ENCODE assay signal across 1 cellular context in genomic region chr2:66897181-66897580, GRCh38.
TF ChIP-seq lines count a peak whose summit lies in the region.

No MANE protein-coding gene starts in this region.

TF ChIP-seq in GM23338, 12 proteins besides CTCF, POLR2A, EP300 and RAD21 (continued from another document):
- no peak for TF ChIP-seq REST (IDR thresholded peaks at IDR 0.05; ENCODE audit: unreplicated experiment)
- no peak for TF ChIP-seq JUNB (IDR thresholded peaks at IDR 0.05; ENCODE audit: unreplicated experiment)
- no peak for TF ChIP-seq EZH2phosphoT487 (IDR thresholded peaks at IDR 0.05; ENCODE audit: unreplicated experiment)
- no peak for TF ChIP-seq EZH2 (IDR thresholded peaks at IDR 0.05; ENCODE audit: low read depth, unreplicated experiment)
- no peak for TF ChIP-seq ZNF114 (CRISPR knock-in tag; IDR thresholded peaks at IDR 0.05)
- no peak for TF ChIP-seq CREB1 (CRISPR knock-in tag; IDR thresholded peaks at IDR 0.05; ENCODE audit: low read depth)
- no peak for TF ChIP-seq STAT1 (IDR thresholded peaks at IDR 0.05; ENCODE audit: unreplicated experiment)
- TF ChIP-seq, protein P1, sequence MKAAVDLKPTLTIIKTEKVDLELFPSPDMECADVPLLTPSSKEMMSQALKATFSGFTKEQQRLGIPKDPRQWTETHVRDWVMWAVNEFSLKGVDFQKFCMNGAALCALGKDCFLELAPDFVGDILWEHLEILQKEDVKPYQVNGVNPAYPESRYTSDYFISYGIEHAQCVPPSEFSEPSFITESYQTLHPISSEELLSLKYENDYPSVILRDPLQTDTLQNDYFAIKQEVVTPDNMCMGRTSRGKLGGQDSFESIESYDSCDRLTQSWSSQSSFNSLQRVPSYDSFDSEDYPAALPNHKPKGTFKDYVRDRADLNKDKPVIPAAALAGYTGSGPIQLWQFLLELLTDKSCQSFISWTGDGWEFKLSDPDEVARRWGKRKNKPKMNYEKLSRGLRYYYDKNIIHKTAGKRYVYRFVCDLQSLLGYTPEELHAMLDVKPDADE (IDR thresholded peaks at IDR 0.05), result no peak
- TF ChIP-seq NANOG (IDR thresholded peaks at IDR 0.05; ENCODE audit: borderline replicate concordance), result no peak
TF ChIP-seq in GM23338: peak in this region for 0.
